ENCODE assay signal across 25 cellular contexts in genomic region chr4:95535180-95535579, GRCh38. TPM values are rescaled to one million over a fixed set of nuclear protein-coding genes. Genes with fewer than 3 reads are reported as not detected.
"Had no signal": no experiment of that assay in that cellular context is flagged by ENCODE, and none has a peak within 500 bp of the region (broad histone marks: within the 10 kb centered on the region; RNA-seq: fewer than 3 reads in every experiment).

No MANE protein-coding gene starts in this region.

- H3K4me2 ChIP-seq: KMS-11 had no signal

- H3K4me3 ChIP-seq: MG63, Peyer's patch, SJSA1 had no signal

- H3K27me3 ChIP-seq: MG63, Peyer's patch, SJSA1 had no signal

- H3K36me3 ChIP-seq: MG63, Peyer's patch, SJSA1 had no signal

- H3K9me3 ChIP-seq: MG63, Peyer's patch, SJSA1 had no signal

- DNase-seq: activated CD4-positive, alpha-beta memory T cell treated with anti-CD3 and anti-CD28 coated beads for 36 hours; activated CD4-positive, alpha-beta T cell treated with anti-CD3 and anti-CD28 coated beads, Interleukin-2, amount 10 ng/mL, durations not matched to agents 7 days and 5 days; activated CD4-positive, CD25-positive, alpha-beta regulatory T cell; activated CD8-positive, alpha-beta memory T cell treated with anti-CD3 and anti-CD28 coated beads for 24 hours; activated gamma-delta T cell treated with Interleukin-2 at 50 U/mL for 16 hours; activated naive CD4-positive, alpha-beta T cell treated with anti-CD3 and anti-CD28 coated beads, Interleukin-2, amount 10 ng/mL, durations not matched to agents 7 days and 5 days; activated naive CD8-positive, alpha-beta T cell treated with anti-CD3 and anti-CD28 coated beads for 36 hours; activated T-cell treated with anti-CD3 and anti-CD28 coated beads, Interleukin-2, amount 50 U/mL, for 48 hours; MG63; MV-4-11; NCI-H1105; NCI-H1436; NCI-H1694 treated with DMSO at 0.1 percent for 48 hours; NCI-H2029 treated with DMSO at 0.1 percent for 48 hours; NCI-H345; NCI-H510A; NCI-H526 treated with DMSO at 0.1 percent for 48 hours; Peyer's patch; Right ventricle myocardium superior; T-helper 17 cell; T-helper 9 cell had no signal

- ATAC-seq: activated T-helper 17 cell treated with anti-CD3 and anti-CD28 coated beads, Interleukin-2, amount 50 U/mL, for 72 hours; T-helper 17 cell had no signal

- H3K4me1 ChIP-seq: Peyer's patch, SJSA1 had no signal

- H3K9ac ChIP-seq: KMS-11 had no signal

- H3K27ac ChIP-seq: KMS-11, Peyer's patch, RWPE1, SJSA1 had no signal

RNA-seq across cellular contexts. Expression of gene UNC5C, which starts 13.6 kb away (rescaled TPM):
- total RNA-seq: activated CD4-positive, alpha-beta memory T cell treated with anti-CD3 and anti-CD28 coated beads for 36 hours; activated CD4-positive, alpha-beta T cell treated with anti-CD3 and anti-CD28 coated beads, Interleukin-2, amount 10 ng/mL, durations not matched to agents 7 days and 5 days; activated naive CD8-positive, alpha-beta T cell treated with anti-CD3 and anti-CD28 coated beads for 36 hours had no signal
